8 cellular contexts compared by ENCODE assay signal in genomic region chr15:88648357-88649214, GRCh38. TPM values are rescaled to one million over a fixed set of nuclear protein-coding genes. Genes with fewer than 3 reads are reported as not detected.
DNase-seq lines count a peak whose midpoint lies in the region; ATAC-seq and TF ChIP-seq lines count a peak whose summit lies in the region.

No MANE protein-coding gene starts in this region.

- no peaks in the 10 kb centered on the region for H3K9me3 Mint-ChIP-seq in CD8-positive, alpha-beta T cell
- H3K9me3 Mint-ChIP-seq in endodermal cell (no peaks in the 10 kb centered on the region), neural crest cell (no peaks in the 10 kb centered on the region)

- CTCF ChIA-PET in CD8-positive, alpha-beta T cell (lab: Charles Lee), result interaction anchor here (1.8 to 3.2 kb wide), 4 partner anchors 11 to 24 kb away, joined by 5 to 20 read pairs (median 14); no protein-coding TSS in a partner anchor

- no peak overlapping the region for H3K4me3 ChIP-seq in CD8-positive, alpha-beta T cell (ENCODE audit: low read depth, low read length)
- H3K4me3 ChIP-seq in endodermal cell (ENCODE audit: low read length), result no peak overlapping the region

- DNase-seq in CD8-positive, alpha-beta T cell, result peak in 2 of 7 experiments; percentile 13 to 48
- DNase-seq in SW480 (ENCODE audit: low spot score), result peak; percentile 29
- DNase-seq in endodermal cell, result peak; percentile 42
- DNase-seq in neural crest cell (ENCODE audit: low read depth, low spot score), result no peak
- DNase-seq in HPDE6-E6E7 (ENCODE audit: extremely low spot score), result no peak
- no peak for DNase-seq in amniotic stem cell (lab: John Stamatoyannopoulos, UW)
- no peak for DNase-seq in NCI-H526 treated with DMSO at 0.1 percent for 48 hours (lab: John Stamatoyannopoulos, UW)
- DNase-seq in NCI-H1105 treated with DMSO at 0.1 percent for 48 hours (lab: John Stamatoyannopoulos, UW), result no peak

- peak overlapping the region; percentile 99 for H3K27ac Mint-ChIP-seq in CD8-positive, alpha-beta T cell
- H3K27ac Mint-ChIP-seq in endodermal cell, result peak overlapping the region; percentile 53
- peak overlapping the region; percentile 89 for H3K27ac Mint-ChIP-seq in neural crest cell (ENCODE audit: unreplicated experiment)

- peak overlapping the region; percentile 77 for H3K4me3 Mint-ChIP-seq in CD8-positive, alpha-beta T cell
- no peak overlapping the region for H3K4me3 Mint-ChIP-seq in endodermal cell
- no peak overlapping the region for H3K4me3 Mint-ChIP-seq in neural crest cell

- no peaks in the 10 kb centered on the region for H3K27me3 Mint-ChIP-seq in CD8-positive, alpha-beta T cell (ENCODE audit: low read depth)
- H3K27me3 Mint-ChIP-seq in endodermal cell (ENCODE audit: insufficient read depth) (no peaks in the 10 kb centered on the region), neural crest cell (ENCODE audit: low read depth) (no peaks in the 10 kb centered on the region)

- intact Hi-C loops in CD8-positive, alpha-beta T cell (cut with DNase I, micrococcal nuclease), result no loop called here

- peaks cover 14% of the 10 kb centered on the region for H3K36me3 ChIP-seq in CD8-positive, alpha-beta T cell (ENCODE audit: insufficient read depth, low read length)
- peaks cover 11% of the 10 kb centered on the region for H3K36me3 ChIP-seq in endodermal cell (ENCODE audit: control insufficient read depth, insufficient read depth, low read length)

- no peak overlapping the region for H3K9ac ChIP-seq in endodermal cell (ENCODE audit: extremely low read depth, low read length, poor library complexity, severe bottlenecking)

- peaks cover 68% of the 10 kb centered on the region for H3K36me3 Mint-ChIP-seq in CD8-positive, alpha-beta T cell
- H3K36me3 Mint-ChIP-seq in endodermal cell (ENCODE audit: low read depth), result no peaks in the 10 kb centered on the region
- H3K36me3 Mint-ChIP-seq in neural crest cell (ENCODE audit: low read depth), result no peaks in the 10 kb centered on the region

- H3K4me1 ChIP-seq in CD8-positive, alpha-beta T cell (ENCODE audit: insufficient read depth, low read length), result peaks cover 89% of the 10 kb centered on the region
- H3K4me1 ChIP-seq in endodermal cell (ENCODE audit: control insufficient read depth, insufficient read depth, low read length), result no peaks in the 10 kb centered on the region

- POLR2A ChIA-PET in CD8-positive, alpha-beta T cell (lab: Charles Lee), result interaction anchor here (0.6 to 2.1 kb wide), 6 partner anchors 9 to 24 kb away, joined by 3 to 11 read pairs (median 4); partner anchors contain the start of gene ISG20

- no peaks in the 10 kb centered on the region for H3K27me3 ChIP-seq in CD8-positive, alpha-beta T cell (ENCODE audit: insufficient read depth, low read length)
- no peaks in the 10 kb centered on the region for H3K27me3 ChIP-seq in endodermal cell (ENCODE audit: control insufficient read depth, insufficient read depth, low read length, poor library complexity, severe bottlenecking)

- H3K9me3 ChIP-seq in CD8-positive, alpha-beta T cell (ENCODE audit: low read length), result no peaks in the 10 kb centered on the region
- H3K9me3 ChIP-seq in endodermal cell (ENCODE audit: control insufficient read depth, low read length), result no peaks in the 10 kb centered on the region

- ATAC-seq in CD8-positive, alpha-beta T cell, result no peak

- peaks cover 89% of the 10 kb centered on the region for H3K4me1 Mint-ChIP-seq in CD8-positive, alpha-beta T cell (ENCODE audit: low read depth)
- H3K4me1 Mint-ChIP-seq in endodermal cell, result no peaks in the 10 kb centered on the region
- peaks cover 23% of the 10 kb centered on the region for H3K4me1 Mint-ChIP-seq in neural crest cell

- no peak for TF ChIP-seq CTCF in CD8-positive, alpha-beta T cell (IDR thresholded peaks at IDR 0.05)
- TF ChIP-seq CTCF in endodermal cell (conservative IDR thresholded peaks at IDR 0.05) (no peak), neural crest cell (conservative IDR thresholded peaks at IDR 0.05) (no peak)

- WGBS in endodermal cell (ENCODE audit: insufficient coverage in 1 of 2, insufficient read length in 1 of 2), 2 experiments, result 90 to 93% methylated on average over 10 to 12 of the region's 12 CpGs

- H3K27ac ChIP-seq in CD8-positive, alpha-beta T cell (ENCODE audit: low read depth, low read length), result peak overlapping the region; percentile 48
- no peak overlapping the region for H3K27ac ChIP-seq in endodermal cell (ENCODE audit: low read depth, low read length)

RNA-seq across cellular contexts. Expression of gene ISG20, which starts 9.8 kb away (rescaled TPM):
- 10 to 100 TPM; 89.2 to 93.4 TPM for total RNA-seq in CD8-positive, alpha-beta T cell
- total RNA-seq in endodermal cell (10 to 100 TPM in 1 of 2 donors, 1 to 10 TPM in 1; 9.3 to 11.4 TPM), neural crest cell (1.1 and 1.5 TPM in 2 replicates)
- polyA plus RNA-seq in endodermal cell (2013, experiment 1 of 2), result 2.8 TPM
- 1.9 TPM for polyA plus RNA-seq in endodermal cell (2013, experiment 2 of 2)

RNA-seq across cellular contexts. Expression of gene AEN, which starts 27.4 kb away (rescaled TPM):
- total RNA-seq in CD8-positive, alpha-beta T cell, result 10 to 100 TPM; 26.9 to 27.7 TPM
- 10 to 100 TPM; 64.7 to 76.4 TPM for total RNA-seq in endodermal cell
- polyA plus RNA-seq in endodermal cell (2013, experiment 1 of 2), result 43.9 TPM
- polyA plus RNA-seq in endodermal cell (2013, experiment 2 of 2), result 42.6 TPM
- 45.7 and 47.9 TPM in 2 replicates for total RNA-seq in neural crest cell

Comparison
In these comparisons a context has a peak if more than half of its experiments do, and no peak if none do; other contexts are left out.
1. DNase-seq: peak in SW480 (single experiment) and endodermal cell (single experiment); none in neural crest cell (single experiment), HPDE6-E6E7 (single experiment), amniotic stem cell (single experiment), NCI-H526 treated with DMSO at 0.1 percent for 48 hours (single experiment) and NCI-H1105 treated with DMSO at 0.1 percent for 48 hours (single experiment).
2. RNA of gene ISG20, which starts 9.8 kb away (total RNA-seq): 89.2 to 93.4 TPM in CD8-positive, alpha-beta T cell; 9.3 to 11.4 TPM in endodermal cell and 1.1 to 1.5 TPM in neural crest cell; every median in the first group is over 4 times any median in the second.
3. Peak in every context shown above with its lines, with median percentiles within 50 percentile points of each other: H3K27ac Mint-ChIP-seq.